Comparison of ENCODE assay signal across 14 cellular contexts in genomic region chr1:74571875-74572274, GRCh38. TPM values are rescaled to one million over a fixed set of nuclear protein-coding genes. Genes with fewer than 3 reads are reported as not detected.
A peak's percentile ranks its signal among the peaks of the same experiment; 100 is the strongest.
DNase-seq lines count a peak whose midpoint lies in the region; ATAC-seq and TF ChIP-seq lines count a peak whose summit lies in the region.
"Had no signal": no experiment of that assay in that cellular context is flagged by ENCODE, and none has a peak within 500 bp of the region (broad histone marks: within the 10 kb centered on the region; RNA-seq: fewer than 3 reads in every experiment).

No MANE protein-coding gene starts in this region.

- H3K4me1 Mint-ChIP-seq in H9 = no peaks in the 10 kb centered on the region
- no peaks in the 10 kb centered on the region for H3K4me1 Mint-ChIP-seq in stimulated activated naive CD8-positive, alpha-beta T cell treated with anti-CD3 and anti-CD28 coated beads, Interleukin-15, amount 100 ng/mL, for 72 hours
- H3K4me1 Mint-ChIP-seq: CD8-positive, alpha-beta memory T cell; IgD-negative memory B cell had no signal

- H3K4me3 ChIP-seq in SK-N-SH (ENCODE audit: low read depth in 2 of 2, low read length in 1 of 2) (no peak overlapping the region), vagina (no peak overlapping the region)
- H3K4me3 ChIP-seq: BLaER1 had no signal

- no peaks in the 10 kb centered on the region for H3K9me3 Mint-ChIP-seq in H9
- no peaks in the 10 kb centered on the region for H3K9me3 Mint-ChIP-seq in stimulated activated naive CD8-positive, alpha-beta T cell treated with anti-CD3 and anti-CD28 coated beads, Interleukin-15, amount 100 ng/mL, for 72 hours
- H3K9me3 Mint-ChIP-seq: CD8-positive, alpha-beta memory T cell; IgD-negative memory B cell had no signal

- no peak overlapping the region for H3K23ac ChIP-seq in H9 (ENCODE audit: insufficient read length, low read depth, low read length)

- H3K27ac ChIP-seq in H9 (ENCODE audit: insufficient read length, low read depth, low read length) = no peak overlapping the region
- no peak overlapping the region for H3K27ac ChIP-seq in SK-N-SH (ENCODE audit: low read depth in 2 of 2, low read length in 1 of 2)
- H3K27ac ChIP-seq in vagina = no peak overlapping the region
- H3K27ac ChIP-seq: BLaER1 had no signal

- H3K79me2 ChIP-seq in H9 (ENCODE audit: insufficient read depth, low read length) (no peaks in the 10 kb centered on the region), SK-N-SH (ENCODE audit: insufficient read depth) (no peaks in the 10 kb centered on the region)

- TF ChIP-seq CTCF in H9 (conservative IDR thresholded peaks at IDR 0.05) (no peak), SK-N-SH (IDR thresholded peaks at IDR 0.05) (no peak), vagina (IDR thresholded peaks at IDR 0.05) (no peak)

- no peaks in the 10 kb centered on the region for H3K9me2 ChIP-seq in SK-N-SH

- no peak overlapping the region for H3K9ac ChIP-seq in H9 (ENCODE audit: extremely low read depth, insufficient read length, low read length)
- H3K9ac ChIP-seq in SK-N-SH = no peak overlapping the region
- H3K9ac ChIP-seq: BLaER1 had no signal

- no peak overlapping the region for H2BK120ac ChIP-seq in H9 (ENCODE audit: low read depth, low read length, poor library complexity, severe bottlenecking)

- H3F3A ChIP-seq in SK-N-SH (replicated peaks; ENCODE audit: insufficient read depth) = no peaks in the 10 kb centered on the region

- CTCF ChIA-PET in SK-N-SH (lab: Yijun Ruan, JAX) = interaction anchor here (1.4 kb wide), 1 partner anchor 11 kb away, joined by 5 read pairs; no protein-coding TSS in a partner anchor

- no peak overlapping the region for H4K5ac ChIP-seq in H9 (ENCODE audit: insufficient read length, low read depth, low read length)

- no peak overlapping the region for H3K14ac ChIP-seq in H9 (ENCODE audit: insufficient read depth, low read length)

- H4K8ac ChIP-seq in H9 (replicated peaks; ENCODE audit: insufficient read length, low read depth, low read length) = no peak overlapping the region

- TF ChIP-seq POLR2A in vagina (IDR thresholded peaks at IDR 0.05) = no peak

- no peaks in the 10 kb centered on the region for H3K23me2 ChIP-seq in H9 (ENCODE audit: insufficient read length, low read depth, low read length, poor library complexity, severe bottlenecking)

- DNase-seq in H9 (peak; percentile 33), SK-N-SH (no peak), islet precursor cell (peak; percentile 56), retina (peak; percentile 17), HuH-7.5 (ENCODE audit: low spot score) (no peak), vagina (ENCODE audit: extremely low spot score in 2 of 2) (no peak)
- DNase-seq in stimulated activated naive CD4-positive, alpha-beta T cell treated with Interleukin-2 at 50 U/mL for 16 hours (lab: John Stamatoyannopoulos, UW) = no peak
- no peak for DNase-seq in stimulated activated naive CD8-positive, alpha-beta T cell treated with anti-CD3 and anti-CD28 coated beads, Interleukin-15, amount 100 ng/mL, for 72 hours
- DNase-seq: CD8-positive, alpha-beta memory T cell; GF-D8; NCI-H1105 treated with DMSO at 0.1 percent for 48 hours had no signal

- no peak overlapping the region for H3K4ac ChIP-seq in H9 (ENCODE audit: low read depth, low read length)

- no peak overlapping the region for H2BK15ac ChIP-seq in H9 (ENCODE audit: low read depth, low read length)

- no peak overlapping the region for H2BK5ac ChIP-seq in H9 (ENCODE audit: insufficient read length, low read length)

- no peaks in the 10 kb centered on the region for H3K36me3 Mint-ChIP-seq in H9 (ENCODE audit: insufficient read depth in 1 of 3, low read depth in 3 of 3)
- H3K36me3 Mint-ChIP-seq: CD8-positive, alpha-beta memory T cell; IgD-negative memory B cell had no signal

- no peak overlapping the region for H2AFZ ChIP-seq in H9 (ENCODE audit: low read length)
- H2AFZ ChIP-seq in SK-N-SH (ENCODE audit: low read depth) = no peak overlapping the region

- intact Hi-C loops in vagina (cut with DNase I) = no loop called here

- H3K9me3 ChIP-seq in H9 (ENCODE audit: control insufficient read depth, low read depth, low read length) (no peaks in the 10 kb centered on the region), SK-N-SH (no peaks in the 10 kb centered on the region), vagina (no peaks in the 10 kb centered on the region)
- H3K9me3 ChIP-seq: BLaER1 had no signal

- no peak overlapping the region for H3K18ac ChIP-seq in H9 (ENCODE audit: insufficient read length, low read depth, low read length)

- no CpG with 5 or more reads among the region's 6 CpGs for WGBS in H9 (ENCODE audit: extremely low coverage, insufficient read length, low lambda C conversion rate)
- WGBS in SK-N-SH (ENCODE audit: low lambda C conversion rate) = 70% methylated on average over 5 of the region's 6 CpGs

- no peak for TF ChIP-seq EP300 in SK-N-SH (IDR thresholded peaks at IDR 0.05; ENCODE audit: borderline replicate concordance in 1 of 2, low read depth in 1 of 2, low read length in 1 of 2)

- no peak for TF ChIP-seq RAD21 in SK-N-SH (IDR thresholded peaks at IDR 0.05; ENCODE audit: low read length)

- H3K4me2 ChIP-seq in H9 (ENCODE audit: insufficient read depth, insufficient read length, low read length) = no peak overlapping the region
- H3K4me2 ChIP-seq in SK-N-SH = no peak overlapping the region
- H3K4me2 ChIP-seq: BLaER1 had no signal

- POLR2A ChIA-PET in SK-N-SH (lab: Yijun Ruan, JAX) = no interaction called here

- no peak overlapping the region for H2AK5ac ChIP-seq in H9 (ENCODE audit: insufficient read length, low read length)

- H3K27me3 Mint-ChIP-seq in H9 (ENCODE audit: low read depth) = no peaks in the 10 kb centered on the region
- H3K27me3 Mint-ChIP-seq in stimulated activated naive CD8-positive, alpha-beta T cell treated with anti-CD3 and anti-CD28 coated beads, Interleukin-15, amount 100 ng/mL, for 72 hours = no peaks in the 10 kb centered on the region
- H3K27me3 Mint-ChIP-seq: CD8-positive, alpha-beta memory T cell had no signal

- no peak overlapping the region for H2BK12ac ChIP-seq in H9 (ENCODE audit: insufficient read length, low read depth, low read length)

- H4K91ac ChIP-seq in H9 (ENCODE audit: insufficient read length, low read depth, low read length) = no peak overlapping the region

- no peak overlapping the region for H2BK20ac ChIP-seq in H9 (ENCODE audit: low read depth, low read length, poor library complexity, severe bottlenecking)

- H3K36me3 ChIP-seq in SK-N-SH (replicated peaks in 1 of 2; ENCODE audit: control insufficient read depth in 1 of 2, insufficient read depth in 2 of 2, low read length in 1 of 2) (no peaks in the 10 kb centered on the region), vagina (no peaks in the 10 kb centered on the region)
- H3K36me3 ChIP-seq: BLaER1 had no signal

- no peaks in the 10 kb centered on the region; the same call in 1 of the 2 replicates for H3K4me1 ChIP-seq in H9 (ENCODE audit: insufficient read depth, low read length)
- peaks cover 0 to 7% of the 10 kb centered on the region in 2 experiments; a peak in 1 of 4 replicates for H3K4me1 ChIP-seq in SK-N-SH (ENCODE audit: control insufficient read depth in 1 of 2, insufficient read depth in 2 of 2, low read depth in 1 of 2, low read length in 1 of 2)
- no peaks in the 10 kb centered on the region for H3K4me1 ChIP-seq in vagina
- H3K4me1 ChIP-seq: BLaER1 had no signal

- no peaks in the 10 kb centered on the region for H3K79me1 ChIP-seq in H9 (ENCODE audit: insufficient read depth, low read depth, low read length, poor library complexity, severe bottlenecking)

- H4K20me1 ChIP-seq in H9 (ENCODE audit: control insufficient read depth, insufficient read depth, insufficient read length) = no peaks in the 10 kb centered on the region
- no peaks in the 10 kb centered on the region for H4K20me1 ChIP-seq in SK-N-SH (ENCODE audit: insufficient read depth)
- H4K20me1 ChIP-seq: BLaER1 had no signal

- H3K27me3 ChIP-seq in H9 (ENCODE audit: insufficient read depth, low read length) = no peaks in the 10 kb centered on the region
- no peaks in the 10 kb centered on the region for H3K27me3 ChIP-seq in SK-N-SH (ENCODE audit: insufficient read depth)
- no peaks in the 10 kb centered on the region for H3K27me3 ChIP-seq in vagina
- H3K27me3 ChIP-seq: BLaER1 had no signal

- no peak for ATAC-seq in stimulated activated naive CD8-positive, alpha-beta T cell treated with anti-CD3 and anti-CD28 coated beads, Interleukin-15, amount 100 ng/mL, for 72 hours

- no peak overlapping the region for H3K56ac ChIP-seq in H9 (ENCODE audit: insufficient read length, low read depth, low read length)

- no peak overlapping the region for H3K4me3 Mint-ChIP-seq in H9
- H3K4me3 Mint-ChIP-seq in stimulated activated naive CD8-positive, alpha-beta T cell treated with anti-CD3 and anti-CD28 coated beads, Interleukin-15, amount 100 ng/mL, for 72 hours = no peak overlapping the region
- H3K4me3 Mint-ChIP-seq: CD8-positive, alpha-beta memory T cell; IgD-negative memory B cell had no signal

- H3T11ph ChIP-seq in H9 (ENCODE audit: low read length) = no peak overlapping the region

- no peak overlapping the region for H3K27ac Mint-ChIP-seq in H9
- H3K27ac Mint-ChIP-seq in stimulated activated naive CD8-positive, alpha-beta T cell treated with anti-CD3 and anti-CD28 coated beads, Interleukin-15, amount 100 ng/mL, for 72 hours = no peak overlapping the region
- H3K27ac Mint-ChIP-seq: CD8-positive, alpha-beta memory T cell; IgD-negative memory B cell had no signal

RNA-seq across cellular contexts. Expression of gene LRRC53, which starts 59.5 kb away (rescaled TPM):
- total RNA-seq in H9 (2021) = not detected in 2 replicates
- not detected in 2 replicates for polyA plus RNA-seq in SK-N-SH (2012; rRNA removed)
- not detected in 2 replicates for polyA plus RNA-seq in SK-N-SH (2012; cell fraction: cytosol; rRNA removed)
- polyA plus RNA-seq in SK-N-SH (2012; cell fraction: nucleus; rRNA removed) = 0.01 TPM in 1 of 2 replicates, not detected in the other
- not detected for total RNA-seq in vagina
- total RNA-seq: CD8-positive, alpha-beta memory T cell; SK-MEL-5 had no signal
- polyA plus RNA-seq: CD8-positive, alpha-beta memory T cell; IgD-negative memory B cell had no signal

Comparison
In these comparisons a context has a peak if more than half of its experiments do, and no peak if none do; other contexts are left out.
1. DNase-seq: peak in H9 (single experiment), islet precursor cell (single experiment) and retina (single experiment); none in SK-N-SH (single experiment), stimulated activated naive CD4-positive, alpha-beta T cell treated with Interleukin-2 at 50 U/mL for 16 hours (single experiment), HuH-7.5 (single experiment), stimulated activated naive CD8-positive, alpha-beta T cell treated with anti-CD3 and anti-CD28 coated beads, Interleukin-15, amount 100 ng/mL, for 72 hours (0 of 2) and vagina (0 of 2).